In genomic region chr6:77502966-77503365, GRCh38 we compare ENCODE assay signal across 32 cellular contexts. TPM values are rescaled to one million over a fixed set of nuclear protein-coding genes. Genes with fewer than 3 reads are reported as not detected.
A peak's percentile ranks its signal among the peaks of the same experiment; 100 is the strongest.
DNase-seq lines count a peak whose midpoint lies in the region; ATAC-seq, FAIRE-seq and TF ChIP-seq lines count a peak whose summit lies in the region.
"Had no signal": no experiment of that assay in that cellular context is flagged by ENCODE, and none has a peak within 500 bp of the region (broad histone marks: within the 10 kb centered on the region; RNA-seq: fewer than 3 reads in every experiment).

No MANE protein-coding gene starts in this region.

- dilution Hi-C loops in endothelial cell of umbilical vein (cut with MboI; ENCODE audit: extremely low pct_ligation_motif_present, low sequenced_read_pairs), result no loop called here

- no peaks in the 10 kb centered on the region for H3K9me3 ChIP-seq in endothelial cell of umbilical vein (replicated peaks; ENCODE audit: control insufficient read depth, insufficient read depth, low read length)
- H3K9me3 ChIP-seq in Peyer's patch, result no peaks in the 10 kb centered on the region
- H3K9me3 ChIP-seq: body of pancreas, gastroesophageal sphincter, right atrium auricular region, thyroid gland, uterus had no signal

- TF ChIP-seq CTCF in RWPE1 (conservative IDR thresholded peaks at IDR 0.05; ENCODE audit: low read depth), result no peak
- TF ChIP-seq CTCF in endothelial cell of umbilical vein (IDR thresholded peaks at IDR 0.05; ENCODE audit: extremely low read depth in 1 of 2, insufficient read depth in 1 of 2, low read depth in 1 of 2, low read length in 2 of 2), result no peak
- TF ChIP-seq CTCF in Peyer's patch (IDR thresholded peaks at IDR 0.05), result no peak

- no peaks in the 10 kb centered on the region for H3K79me2 ChIP-seq in endothelial cell of umbilical vein (ENCODE audit: control insufficient read depth, insufficient read depth, low read length)
- H3K79me2 ChIP-seq: hepatocyte, parathyroid adenoma had no signal

- FAIRE-seq in endothelial cell of umbilical vein (lab: Jason Lieb, UNC), result peak; percentile 40
- FAIRE-seq: endometrium, GM19239, H1, HepG2 had no signal

- H3K4me3 ChIP-seq in endothelial cell of umbilical vein (replicated peaks in 1 of 3; ENCODE audit: insufficient read depth in 1 of 3, low read depth in 1 of 3, low read length in 3 of 3) (no peak overlapping the region), Peyer's patch (no peak overlapping the region)
- H3K4me3 ChIP-seq: body of pancreas, dorsolateral prefrontal cortex, gastroesophageal sphincter, hepatocyte, right atrium auricular region, SK-N-MC, smooth muscle cell, thyroid gland, uterus had no signal

- no TSS peak for BruUV-seq in endothelial cell of umbilical vein (replicated peaks; lab: Mats Ljungman, UMichigan)

- no peak for TF ChIP-seq POLR2A in endothelial cell of umbilical vein (IDR thresholded peaks at IDR 0.05; ENCODE audit: low read depth, low read length)
- no peak for TF ChIP-seq POLR2A in Peyer's patch (IDR thresholded peaks at IDR 0.05)

- H4K20me1 ChIP-seq in endothelial cell of umbilical vein (replicated peaks; ENCODE audit: control insufficient read depth, extremely low read depth, insufficient read depth, low read length), result no peaks in the 10 kb centered on the region

- CTCF ChIA-PET in RWPE1 (lab: Yijun Ruan, JAX), result interaction anchor here (0.6 to 0.7 kb wide), 2 partner anchors 771 to 1556 kb away, joined by 4 to 5 read pairs; no protein-coding TSS in a partner anchor
- CTCF ChIA-PET in endothelial cell of umbilical vein (lab: Charles Lee), result interaction anchor here (1.1 kb wide), 1 partner anchor 85 kb away, joined by 3 read pairs; no protein-coding TSS in a partner anchor

- H3K4me2 ChIP-seq in endothelial cell of umbilical vein (ENCODE audit: insufficient read depth, low read length), result no peak overlapping the region
- H3K4me2 ChIP-seq: hepatocyte, smooth muscle cell had no signal

- H3K27ac ChIP-seq in RWPE1, result no peak overlapping the region
- H3K27ac ChIP-seq in endothelial cell of umbilical vein (ENCODE audit: insufficient read depth, low read depth, low read length), result no peak overlapping the region
- no peak overlapping the region for H3K27ac ChIP-seq in Peyer's patch
- H3K27ac ChIP-seq: body of pancreas, dorsolateral prefrontal cortex, gastroesophageal sphincter, hepatocyte, parathyroid adenoma, right atrium auricular region, SK-N-MC, thyroid gland, uterus had no signal

- H2AFZ ChIP-seq in endothelial cell of umbilical vein (ENCODE audit: low read depth, low read length), result no peak overlapping the region
- H2AFZ ChIP-seq: hepatocyte, parathyroid adenoma had no signal

- peak; percentile 8 for DNase-seq in HCEC 1CT
- DNase-seq in RWPE1 (ENCODE audit: low spot score), result peak; percentile 38
- no peak for DNase-seq in endothelial cell of umbilical vein (ENCODE audit: low read depth, low spot score)
- DNase-seq in non-pigmented ciliary epithelial cell (ENCODE audit: low read depth), result peak; percentile 4
- no peak for DNase-seq in NCI-H2196 treated with DMSO at 0.1 percent for 48 hours (lab: John Stamatoyannopoulos, UW; ENCODE audit: unreplicated experiment)
- DNase-seq in NCI-H2227 treated with DMSO at 0.1 percent for 48 hours (lab: John Stamatoyannopoulos, UW), result no peak
- DNase-seq in Peyer's patch, result no peak
- DNase-seq: activated B cell treated with CpG ODN at 0.5 μM for 24 hours; activated CD4-positive, alpha-beta T cell treated with anti-CD3 and anti-CD28 coated beads, Interleukin-2, amount 50 U/mL, for 1 hour; activated effector memory CD4-positive, alpha-beta T cell treated with anti-CD3 and anti-CD28 coated beads, Interleukin-2, amount 50 U/mL, for 16 hours; activated T-cell treated with anti-CD3 and anti-CD28 coated beads, Interleukin-2, amount 50 U/mL, for 24 hours; body of pancreas; CD4-positive, alpha-beta T cell; DND-41; dorsolateral prefrontal cortex; left colon; NCI-H510A; T-helper 1 cell; thyroid gland; uterus had no signal

- no peaks in the 10 kb centered on the region for H3K9me1 ChIP-seq in endothelial cell of umbilical vein (replicated peaks; ENCODE audit: control insufficient read depth, extremely low read depth, insufficient read depth, low read length)

- no peak overlapping the region for H3K9ac ChIP-seq in endothelial cell of umbilical vein (replicated peaks; ENCODE audit: extremely low read depth, insufficient read depth, low read length)
- H3K9ac ChIP-seq: parathyroid adenoma had no signal

- H3K27me3 ChIP-seq in endothelial cell of umbilical vein (ENCODE audit: control insufficient read depth in 2 of 2, insufficient read depth in 2 of 2, low read length in 2 of 2), result no peaks in the 10 kb centered on the region
- H3K27me3 ChIP-seq in Peyer's patch, result no peaks in the 10 kb centered on the region
- H3K27me3 ChIP-seq: body of pancreas, dorsolateral prefrontal cortex, gastroesophageal sphincter, hepatocyte, right atrium auricular region, thyroid gland, uterus had no signal

- H3K4me1 ChIP-seq in endothelial cell of umbilical vein (ENCODE audit: control insufficient read depth, extremely low read depth, insufficient read depth, low read length) (no peaks in the 10 kb centered on the region), Peyer's patch (no peaks in the 10 kb centered on the region)
- H3K4me1 ChIP-seq: body of pancreas, gastroesophageal sphincter, parathyroid adenoma, right atrium auricular region, thyroid gland, uterus had no signal

- H3K36me3 ChIP-seq in endothelial cell of umbilical vein (ENCODE audit: control insufficient read depth in 2 of 2, extremely low read depth in 1 of 2, insufficient read depth in 2 of 2, low read length in 2 of 2), result peaks cover 0 to 3% of the 10 kb centered on the region in 2 experiments
- H3K36me3 ChIP-seq in Peyer's patch, result no peaks in the 10 kb centered on the region
- H3K36me3 ChIP-seq: gastroesophageal sphincter, right atrium auricular region, thyroid gland, uterus had no signal

- intact Hi-C loops in endothelial cell of umbilical vein (cut with micrococcal nuclease), result no loop called here

- no peak for ATAC-seq in HG03095 (IDR thresholded peaks at IDR 0.05; ENCODE audit: unreplicated experiment)
- ATAC-seq: body of pancreas, gastroesophageal sphincter, HepG2, left colon had no signal

- POLR2A ChIA-PET in RWPE1 (lab: Yijun Ruan, JAX; ENCODE audit: low non-redundant PET), result no interaction called here
- POLR2A ChIA-PET in endothelial cell of umbilical vein (lab: Charles Lee), result no interaction called here

TF ChIP-seq in endothelial cell of umbilical vein, 7 proteins besides CTCF, POLR2A, EP300 and RAD21:
- TF ChIP-seq EZH2 (IDR thresholded peaks at IDR 0.05; ENCODE audit: borderline replicate concordance, low read depth, low read length, severe bottlenecking), result no peak
- no peak for TF ChIP-seq MAX (IDR thresholded peaks at IDR 0.05; ENCODE audit: insufficient read depth, insufficient read length)
- TF ChIP-seq FOS (IDR thresholded peaks at IDR 0.05; ENCODE audit: borderline replicate concordance, insufficient read depth, low read length), result no peak
- no peak for TF ChIP-seq MYC (IDR thresholded peaks at IDR 0.05; ENCODE audit: low read depth, low read length)
- no peak for TF ChIP-seq POLR2AphosphoS5 (IDR thresholded peaks at IDR 0.05; ENCODE audit: insufficient read depth, low read depth, low read length)
- TF ChIP-seq JUN (IDR thresholded peaks at IDR 0.05; ENCODE audit: borderline replicate concordance, insufficient read depth, insufficient read length, low read depth), result no peak

RNA-seq across cellular contexts. Expression of gene HTR1B, which starts 39.7 kb away (rescaled TPM):
- total RNA-seq in endothelial cell of umbilical vein (54.7 and 57.5 TPM in 2 replicates), Peyer's patch (under 1 TPM in 1 of 4 donors, not detected in 3; 0.54 TPM)
- 66.3 and 68.7 TPM in 2 replicates for polyA plus RNA-seq in endothelial cell of umbilical vein
- 50.3 and 57.1 TPM in 2 replicates for polyA plus RNA-seq in endothelial cell of umbilical vein (2011; cell fraction: cytosol; rRNA removed)
- 31.5 and 35.8 TPM in 2 replicates for polyA plus RNA-seq in endothelial cell of umbilical vein (2011; cell fraction: nucleus; rRNA removed)
- 57.8 and 67.8 TPM in 2 replicates for polyA plus RNA-seq in endothelial cell of umbilical vein (2012)
- 79.8 and 97.0 TPM in 2 replicates for polyA minus RNA-seq in endothelial cell of umbilical vein
- not detected for polyA minus RNA-seq in endothelial cell of umbilical vein (2011; cell fraction: cytosol; rRNA and poly(A)+ RNA removed)
- polyA minus RNA-seq in endothelial cell of umbilical vein (2011; cell fraction: nucleus; rRNA and poly(A)+ RNA removed), result 31.1 and 34.1 TPM in 2 replicates
- total RNA-seq: A673; activated B cell treated with CpG ODN at 0.5 μM for 24 hours; CD4-positive, alpha-beta T cell; HepG2; right atrium auricular region; smooth muscle cell had no signal
- polyA plus RNA-seq: hepatocyte, HepG2 had no signal

Comparison
In these comparisons a context has a peak if more than half of its experiments do, and no peak if none do; other contexts are left out.
1. DNase-seq: peak in HCEC 1CT (single experiment), RWPE1 (single experiment) and non-pigmented ciliary epithelial cell (single experiment); none in endothelial cell of umbilical vein (single experiment), NCI-H2196 treated with DMSO at 0.1 percent for 48 hours (single experiment), NCI-H2227 treated with DMSO at 0.1 percent for 48 hours (single experiment) and Peyer's patch (0 of 3).
2. RNA of gene HTR1B, which starts 39.7 kb away (total RNA-seq): 54.7 to 57.5 TPM in endothelial cell of umbilical vein; 0.54 TPM in Peyer's patch; every median in the first group is over 10 times any median in the second.